ENCODE assay signal across 1 cellular context in genomic region chr3:167102071-167102470, GRCh38.
TF ChIP-seq lines count a peak whose summit lies in the region.

No MANE protein-coding gene starts in this region.

TF ChIP-seq in GM23338, 12 proteins besides CTCF, POLR2A, EP300 and RAD21 (continued from another document):
- TF ChIP-seq ZNF462 (CRISPR knock-in tag; IDR thresholded peaks at IDR 0.05) (no peak), ETS1 (IDR thresholded peaks at IDR 0.05) (no peak), ZNF114 (CRISPR knock-in tag; IDR thresholded peaks at IDR 0.05) (no peak), EZH2 (IDR thresholded peaks at IDR 0.05; ENCODE audit: low read depth, unreplicated experiment) (no peak), JUNB (IDR thresholded peaks at IDR 0.05; ENCODE audit: unreplicated experiment) (no peak), STAT1 (IDR thresholded peaks at IDR 0.05; ENCODE audit: unreplicated experiment) (no peak), ZNF331 (CRISPR knock-in tag; IDR thresholded peaks at IDR 0.05; ENCODE audit: low read depth) (no peak), CREB1 (CRISPR knock-in tag; IDR thresholded peaks at IDR 0.05; ENCODE audit: low read depth) (no peak), EZH2phosphoT487 (IDR thresholded peaks at IDR 0.05; ENCODE audit: unreplicated experiment) (no peak), POLR2AphosphoS5 (IDR thresholded peaks at IDR 0.05; ENCODE audit: low read depth) (no peak), REST (IDR thresholded peaks at IDR 0.05; ENCODE audit: unreplicated experiment) (no peak)
